16 cellular contexts compared by ENCODE assay signal in genomic region chr15:64552281-64552948, GRCh38.
"Had no signal": no experiment of that assay in that cellular context is flagged by ENCODE, and none has a peak within 500 bp of the region (broad histone marks: within the 10 kb centered on the region; RNA-seq: fewer than 3 reads in every experiment).

No MANE protein-coding gene starts in this region.

- DNase-seq: activated CD4-positive, alpha-beta memory T cell treated with anti-CD3 and anti-CD28 coated beads, Interleukin-2, amount 10 ng/mL, durations not matched to agents 7 days and 5 days; activated CD4-positive, CD25-positive, alpha-beta regulatory T cell treated with anti-CD3 and anti-CD28 coated beads, Interleukin-2, amount 50 U/mL, for 72 hours; activated naive CD4-positive, alpha-beta T cell; activated T-cell treated with anti-CD3 and anti-CD28 coated beads, Interleukin-2, amount 50 U/mL, for 72 hours; esophagus squamous epithelium; foreskin fibroblast; head of caudate nucleus; posterior cingulate gyrus; right cardiac atrium; stimulated activated CD4-positive, alpha-beta T cell treated with anti-CD3 and anti-CD28 coated beads, Interleukin-2, amount 100 ng/mL, for 24 hours; stimulated activated naive B cell treated with anti-CD40 and anti-IgM and Interleukin-4, amounts not matched to agents 10 μg/mL and 1 μg/mL and 100 μg/mL, for 72 hours; trophoblast cell had no signal

- H3K4me3 Mint-ChIP-seq: activated CD4-positive, alpha-beta memory T cell treated with anti-CD3 and anti-CD28 coated beads, Interleukin-2, amount 10 ng/mL, durations not matched to agents 7 days and 5 days; activated T-cell treated with anti-CD3 and anti-CD28 coated beads, Interleukin-2, amount 50 U/mL, for 72 hours; stimulated activated naive B cell treated with anti-CD40 and anti-IgM and Interleukin-4, amounts not matched to agents 10 μg/mL and 1 μg/mL and 100 μg/mL, for 72 hours; T-helper 2 cell treated with Interferon-gamma antibody and Interleukin-4, amounts not matched to agents 5 μg/mL and 100 μg/mL, for 36 hours had no signal

- H3K27ac Mint-ChIP-seq: activated CD4-positive, alpha-beta memory T cell treated with anti-CD3 and anti-CD28 coated beads, Interleukin-2, amount 10 ng/mL, durations not matched to agents 7 days and 5 days; activated T-cell treated with anti-CD3 and anti-CD28 coated beads, Interleukin-2, amount 50 U/mL, for 72 hours; stimulated activated naive B cell treated with anti-CD40 and anti-IgM and Interleukin-4, amounts not matched to agents 10 μg/mL and 1 μg/mL and 100 μg/mL, for 72 hours; T-helper 2 cell treated with Interferon-gamma antibody and Interleukin-4, amounts not matched to agents 5 μg/mL and 100 μg/mL, for 36 hours had no signal

- H3K27me3 ChIP-seq: cardiac muscle cell, esophagus squamous epithelium had no signal

- ATAC-seq: activated T-cell treated with anti-CD3 and anti-CD28 coated beads, Interleukin-2, amount 50 U/mL, for 72 hours; right cardiac atrium; stimulated activated naive B cell treated with anti-CD40 and anti-IgM and Interleukin-4, amounts not matched to agents 10 μg/mL and 1 μg/mL and 100 μg/mL, for 72 hours had no signal

- H3K27me3 Mint-ChIP-seq: activated CD4-positive, alpha-beta memory T cell treated with anti-CD3 and anti-CD28 coated beads, Interleukin-2, amount 10 ng/mL, durations not matched to agents 7 days and 5 days; stimulated activated naive B cell treated with anti-CD40 and anti-IgM and Interleukin-4, amounts not matched to agents 10 μg/mL and 1 μg/mL and 100 μg/mL, for 72 hours had no signal

- H3K36me3 ChIP-seq: cardiac muscle cell, esophagus squamous epithelium had no signal

- H3K9me3 Mint-ChIP-seq: activated CD4-positive, alpha-beta memory T cell treated with anti-CD3 and anti-CD28 coated beads, Interleukin-2, amount 10 ng/mL, durations not matched to agents 7 days and 5 days; activated T-cell treated with anti-CD3 and anti-CD28 coated beads, Interleukin-2, amount 50 U/mL, for 72 hours; T-helper 2 cell treated with Interferon-gamma antibody and Interleukin-4, amounts not matched to agents 5 μg/mL and 100 μg/mL, for 36 hours had no signal

- H3K4me3 ChIP-seq: cardiac muscle cell, esophagus squamous epithelium had no signal

- H3K9me3 ChIP-seq: esophagus squamous epithelium had no signal

- H3K27ac ChIP-seq: cardiac muscle cell, esophagus squamous epithelium had no signal

- FAIRE-seq: colon, islet of Langerhans had no signal
